Comparison of ENCODE assay signal across 13 cellular contexts in the genomic region with DNA sequence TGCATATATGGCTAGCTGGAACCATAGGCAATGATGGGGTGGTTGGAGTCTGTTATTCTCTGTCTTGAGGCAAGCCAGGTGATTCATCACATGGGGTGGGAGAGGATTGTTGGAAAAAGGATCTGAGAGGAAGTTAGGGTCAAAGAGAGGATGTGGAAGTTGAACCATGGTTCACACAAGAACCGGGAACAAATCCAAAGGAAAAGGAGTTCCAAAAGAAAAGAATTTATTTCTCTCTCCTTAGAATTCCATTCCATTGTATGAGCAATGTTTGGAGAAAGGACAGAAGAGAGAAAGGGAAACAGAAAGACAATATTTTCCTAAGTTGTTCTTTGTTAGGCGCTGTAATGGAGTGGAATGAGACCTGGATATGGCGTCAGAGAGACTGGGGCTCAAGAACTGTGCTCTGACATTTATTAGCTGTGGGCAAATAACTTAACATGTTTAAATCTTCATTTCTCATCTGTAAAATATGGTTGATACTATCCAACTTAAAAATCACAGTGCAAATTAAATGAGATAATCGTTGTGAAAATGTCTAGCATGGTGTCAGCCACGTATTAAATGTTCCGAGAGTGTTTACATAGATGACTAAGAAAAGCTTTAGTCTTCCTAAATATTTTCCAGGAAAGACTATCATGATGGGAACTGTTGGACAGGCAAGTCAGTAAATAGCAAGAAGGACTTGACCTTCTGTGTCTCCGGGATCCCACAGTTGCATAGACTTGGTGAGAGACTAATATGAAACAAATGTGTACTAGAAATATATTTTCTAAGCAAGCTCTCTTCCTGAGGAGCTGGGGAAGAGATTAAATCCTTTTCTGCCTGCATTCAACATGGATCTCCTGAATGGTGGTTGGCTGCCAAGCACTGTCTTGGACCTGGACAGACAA.
DNase-seq lines count a peak whose midpoint lies in the region; ATAC-seq, FAIRE-seq and TF ChIP-seq lines count a peak whose summit lies in the region.
"Had no signal": no experiment of that assay in that cellular context is flagged by ENCODE, and none has a peak within 500 bp of the region (broad histone marks: within the 10 kb centered on the region; RNA-seq: fewer than 3 reads in every experiment).

No MANE protein-coding gene starts in this region.

- WGBS in pancreas, 2 donors = 75 to 80% methylated on average over 7 of the region's 7 CpGs

- ATAC-seq in pancreas (peak in 2 of 4 donors; percentile 29 to 53), GM21381 (IDR thresholded peaks at IDR 0.05; ENCODE audit: unreplicated experiment) (no peak)
- no peak for ATAC-seq in stimulated activated memory B cell treated with anti-CD40 and anti-IgM and Interleukin-4, amounts not matched to agents 10 μg/mL and 1 μg/mL and 100 μg/mL, for 72 hours

- H3K9me3 ChIP-seq in SJSA1 (replicated peaks) = no peaks in the 10 kb centered on the region
- no peaks in the 10 kb centered on the region for H3K9me3 ChIP-seq in pancreas
- H3K9me3 ChIP-seq: ovary had no signal

- DNase-seq in AG08395 (ENCODE audit: low spot score) (peak; percentile 71), SJSA1 (ENCODE audit: low read depth in 1 of 2, low spot score in 2 of 2) (peak; percentile 53 to 89), fibroblast of villous mesenchyme (ENCODE audit: low read depth) (peak; percentile 97), pancreas (no peak), 8988T (no peak)
- DNase-seq in activated naive CD4-positive, alpha-beta T cell treated with anti-CD3 and anti-CD28 coated beads, Interleukin-2, amount 10 ng/mL, durations not matched to agents 7 days and 5 days = no peak
- DNase-seq: activated CD8-positive, alpha-beta memory T cell treated with anti-CD3 and anti-CD28 coated beads, Interleukin-2, amount 50 U/mL, for 4 hours; NCI-H1092; ovary had no signal

- H3K27me3 ChIP-seq in SJSA1 (replicated peaks) (no peaks in the 10 kb centered on the region), pancreas (no peaks in the 10 kb centered on the region)
- H3K27me3 ChIP-seq: ovary had no signal

- H3K27ac ChIP-seq in SJSA1 (peak overlapping the region; percentile 97), pancreas (peak overlapping the region in 1 of 4 donors; percentile 34)
- H3K27ac ChIP-seq: ovary had no signal

- H3K4me1 ChIP-seq in SJSA1 (replicated peaks) = peaks cover 21% of the 10 kb centered on the region
- no peaks in the 10 kb centered on the region for H3K4me1 ChIP-seq in pancreas

- FAIRE-seq in pancreas (lab: Jason Lieb, UNC) = peak; percentile 66
- FAIRE-seq: colon had no signal

- no peaks in the 10 kb centered on the region for H3K4me1 Mint-ChIP-seq in stimulated activated memory B cell treated with anti-CD40 and anti-IgM and Interleukin-4, amounts not matched to agents 10 μg/mL and 1 μg/mL and 100 μg/mL, for 72 hours
- no peaks in the 10 kb centered on the region for H3K4me1 Mint-ChIP-seq in activated naive CD4-positive, alpha-beta T cell treated with anti-CD3 and anti-CD28 coated beads, Interleukin-2, amount 10 ng/mL, durations not matched to agents 7 days and 5 days
- H3K4me1 Mint-ChIP-seq: B cell had no signal

- H3K36me3 ChIP-seq in SJSA1 (no peaks in the 10 kb centered on the region), pancreas (no peaks in the 10 kb centered on the region)
- H3K36me3 ChIP-seq: ovary had no signal

- CTCF ChIA-PET in activated naive CD4-positive, alpha-beta T cell treated with anti-CD3 and anti-CD28 coated beads, Interleukin-2, amount 10 ng/mL, durations not matched to agents 7 days and 5 days (lab: Charles Lee) = no interaction called here

- intact Hi-C loops in pancreas (cut with DNase I) = no loop called here

- peaks cover 9% of the 10 kb centered on the region for H3K27me3 Mint-ChIP-seq in stimulated activated memory B cell treated with anti-CD40 and anti-IgM and Interleukin-4, amounts not matched to agents 10 μg/mL and 1 μg/mL and 100 μg/mL, for 72 hours
- H3K27me3 Mint-ChIP-seq in activated naive CD4-positive, alpha-beta T cell treated with anti-CD3 and anti-CD28 coated beads, Interleukin-2, amount 10 ng/mL, durations not matched to agents 7 days and 5 days = peaks cover 12% of the 10 kb centered on the region

- H3K4me3 ChIP-seq in SJSA1 = peak overlapping the region; percentile 4
- no peak overlapping the region for H3K4me3 ChIP-seq in fibroblast of villous mesenchyme (ENCODE audit: low read depth, low read length)
- H3K4me3 ChIP-seq in pancreas = no peak overlapping the region
- H3K4me3 ChIP-seq: ovary had no signal

- peaks cover 9% of the 10 kb centered on the region for H3K9me3 Mint-ChIP-seq in stimulated activated memory B cell treated with anti-CD40 and anti-IgM and Interleukin-4, amounts not matched to agents 10 μg/mL and 1 μg/mL and 100 μg/mL, for 72 hours
- peaks cover 2% of the 10 kb centered on the region for H3K9me3 Mint-ChIP-seq in activated naive CD4-positive, alpha-beta T cell treated with anti-CD3 and anti-CD28 coated beads, Interleukin-2, amount 10 ng/mL, durations not matched to agents 7 days and 5 days

- H3K36me3 Mint-ChIP-seq in stimulated activated memory B cell treated with anti-CD40 and anti-IgM and Interleukin-4, amounts not matched to agents 10 μg/mL and 1 μg/mL and 100 μg/mL, for 72 hours = no peaks in the 10 kb centered on the region
- H3K36me3 Mint-ChIP-seq in activated naive CD4-positive, alpha-beta T cell treated with anti-CD3 and anti-CD28 coated beads, Interleukin-2, amount 10 ng/mL, durations not matched to agents 7 days and 5 days = no peaks in the 10 kb centered on the region

- no peak overlapping the region for H3K27ac Mint-ChIP-seq in stimulated activated memory B cell treated with anti-CD40 and anti-IgM and Interleukin-4, amounts not matched to agents 10 μg/mL and 1 μg/mL and 100 μg/mL, for 72 hours
- H3K27ac Mint-ChIP-seq in activated naive CD4-positive, alpha-beta T cell treated with anti-CD3 and anti-CD28 coated beads, Interleukin-2, amount 10 ng/mL, durations not matched to agents 7 days and 5 days = no peak overlapping the region
- H3K27ac Mint-ChIP-seq: B cell had no signal

- TF ChIP-seq CTCF in fibroblast of villous mesenchyme (IDR thresholded peaks at IDR 0.05; ENCODE audit: insufficient read depth, low read depth, low read length) = no peak
- no peak for TF ChIP-seq CTCF in pancreas (IDR thresholded peaks at IDR 0.05)

- no peak overlapping the region for H3K4me3 Mint-ChIP-seq in stimulated activated memory B cell treated with anti-CD40 and anti-IgM and Interleukin-4, amounts not matched to agents 10 μg/mL and 1 μg/mL and 100 μg/mL, for 72 hours
- no peak overlapping the region for H3K4me3 Mint-ChIP-seq in activated naive CD4-positive, alpha-beta T cell treated with anti-CD3 and anti-CD28 coated beads, Interleukin-2, amount 10 ng/mL, durations not matched to agents 7 days and 5 days
- H3K4me3 Mint-ChIP-seq: B cell had no signal

Comparison
In these comparisons a context has a peak if more than half of its experiments do, and no peak if none do; other contexts are left out.
1. DNase-seq: peak in AG08395 (single experiment), SJSA1 (2 of 2) and fibroblast of villous mesenchyme (single experiment); none in pancreas (0 of 6), 8988T (single experiment) and activated naive CD4-positive, alpha-beta T cell treated with anti-CD3 and anti-CD28 coated beads, Interleukin-2, amount 10 ng/mL, durations not matched to agents 7 days and 5 days (single experiment).